ENCODE assay signal across 8 cellular contexts in the genomic region with DNA sequence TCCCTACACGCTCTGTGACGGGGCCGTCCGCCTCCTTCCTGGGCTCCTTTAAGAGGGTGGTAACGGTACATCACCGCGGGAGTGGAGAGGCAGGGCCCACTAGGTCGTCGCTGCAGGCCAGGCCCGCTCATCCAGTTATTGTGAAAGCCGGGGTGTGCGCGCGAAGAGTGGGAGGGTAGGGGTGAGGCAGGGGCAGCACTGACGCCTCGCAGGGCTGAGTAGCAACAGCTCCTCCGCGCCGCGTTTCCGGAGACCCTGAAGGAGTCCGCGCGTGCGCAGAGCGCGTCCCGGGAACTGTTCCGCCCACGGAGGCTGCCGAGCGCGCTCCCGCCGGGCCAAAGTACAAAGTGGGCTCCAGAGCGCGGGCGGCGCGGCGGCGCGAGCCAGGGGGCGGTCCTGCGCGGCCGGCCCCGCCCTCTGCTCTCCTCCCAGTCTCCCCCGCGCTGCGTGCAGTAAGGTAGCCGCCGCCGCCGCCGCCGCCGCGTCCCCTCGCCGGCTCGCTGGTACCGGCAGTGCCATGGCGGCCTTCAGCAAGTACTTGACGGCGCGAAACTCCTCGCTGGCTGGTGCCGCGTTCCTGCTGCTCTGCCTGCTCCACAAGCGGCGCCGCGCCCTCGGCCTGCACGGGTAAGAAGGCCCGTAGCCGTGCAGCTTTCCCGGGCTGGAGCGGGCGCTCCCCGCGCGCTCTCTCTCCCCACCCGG. TPM values are rescaled to one million over a fixed set of nuclear protein-coding genes. Genes with fewer than 3 reads are reported as not detected.
DNase-seq lines count a peak whose midpoint lies in the region; ATAC-seq lines count a peak whose summit lies in the region.

A gene (plus strand): TSS at position 428 of the 702 bp plus-strand sequence. CDS start 90 bp downstream, at position 518.

- no peak within 1 kb of the TSS for H3K27ac Mint-ChIP-seq in effector memory CD8-positive, alpha-beta T cell

- DNase-seq in COLO829 (ENCODE audit: low spot score) = peak; percentile 75
- peak; percentile 98 for DNase-seq in HT1080 (ENCODE audit: low read depth)
- DNase-seq in NOMO-1 treated with DMSO at 0.1 percent for 48 hours (lab: John Stamatoyannopoulos, UW; ENCODE audit: unreplicated experiment) = peak; percentile 92
- peak; percentile 94 to 96 for DNase-seq in activated CD8-positive, alpha-beta memory T cell treated with anti-CD3 and anti-CD28 coated beads for 4 hours (ENCODE audit: low read depth in 2 of 2)
- peak; percentile 94 to 97 (median 96) for DNase-seq in effector memory CD8-positive, alpha-beta T cell
- peak; percentile 97 for DNase-seq in mesenchymal stem cell
- peak; percentile 95 for DNase-seq in stimulated activated CD8-positive, alpha-beta memory T cell treated with anti-CD3 and anti-CD28 coated beads, Interleukin-12 subunit alpha, Interleukin-12 subunit beta, amount 100 ng/mL, for 24 hours (ENCODE audit: extremely low read depth)

- no peaks in the 10 kb centered on the region for H3K9me3 ChIP-seq in mesenchymal stem cell (ENCODE audit: control insufficient read depth, low read length)

- H4K91ac ChIP-seq in mesenchymal stem cell (ENCODE audit: low read length) = peak within 1 kb of the TSS; percentile 63

- H3K4me3 ChIP-seq in mesenchymal stem cell (ENCODE audit: insufficient read depth in 1 of 2, low read depth in 1 of 2, low read length in 2 of 2) = peak within 1 kb of the TSS; percentile 90 to 92

- H3K4me1 ChIP-seq in mesenchymal stem cell (ENCODE audit: control insufficient read depth, insufficient read depth, low read depth, low read length) = peaks cover 4% of the 10 kb centered on the region

- H3K4me2 ChIP-seq in mesenchymal stem cell (ENCODE audit: low read length, poor library complexity, severe bottlenecking) = peak within 1 kb of the TSS; percentile 59

- H3K36me3 Mint-ChIP-seq in effector memory CD8-positive, alpha-beta T cell (ENCODE audit: insufficient read depth) = no peaks in the 10 kb centered on the region

- peaks cover 11 to 14% of the 10 kb centered on the region in 2 donors for H3K27me3 Mint-ChIP-seq in effector memory CD8-positive, alpha-beta T cell

- H3K4ac ChIP-seq in mesenchymal stem cell (ENCODE audit: low read depth in 1 of 2, low read length in 2 of 2) = peak within 1 kb of the TSS; percentile 46 to 93

- peaks cover 21 to 40% of the 10 kb centered on the region in 2 donors for H3K4me1 Mint-ChIP-seq in effector memory CD8-positive, alpha-beta T cell (ENCODE audit: low read depth in 2 of 2)

- H2AK5ac ChIP-seq in mesenchymal stem cell (ENCODE audit: low read length, severe bottlenecking) = no peak within 1 kb of the TSS

- peak within 1 kb of the TSS; percentile 79 to 96 for H3K18ac ChIP-seq in mesenchymal stem cell (ENCODE audit: low read depth in 1 of 2, low read length in 2 of 2)

- H4K8ac ChIP-seq in mesenchymal stem cell (ENCODE audit: low read length) = peak within 1 kb of the TSS; percentile 87

- under 1% methylated on average over 77 of the region's 85 CpGs for WGBS in mesenchymal stem cell

- peak within 1 kb of the TSS; percentile 96 for H3K9ac ChIP-seq in mesenchymal stem cell (ENCODE audit: low read length)

- H3K14ac ChIP-seq in mesenchymal stem cell (ENCODE audit: low read length in 2 of 2) = peak within 1 kb of the TSS; percentile 88 to 95

- H2BK5ac ChIP-seq in mesenchymal stem cell (ENCODE audit: low read depth, low read length, poor library complexity, severe bottlenecking) = peak within 1 kb of the TSS; percentile 1

- H2BK12ac ChIP-seq in mesenchymal stem cell (ENCODE audit: low read length in 2 of 2) = peak within 1 kb of the TSS in 1 of 2 experiments; percentile 68

- H3K79me1 ChIP-seq in mesenchymal stem cell (replicated peaks; ENCODE audit: low read length, poor library complexity, severe bottlenecking) = peaks cover 4% of the 10 kb centered on the region

- H3K27ac ChIP-seq in mesenchymal stem cell (ENCODE audit: low read length, poor library complexity, severe bottlenecking) = peak within 1 kb of the TSS; percentile 91

- peak; percentile 92 for ATAC-seq in GM21367 (IDR thresholded peaks at IDR 0.05; ENCODE audit: unreplicated experiment)
- peak; percentile 91 for ATAC-seq in effector memory CD8-positive, alpha-beta T cell (replicated peaks)

- peak within 1 kb of the TSS; percentile 76 for H2BK15ac ChIP-seq in mesenchymal stem cell (ENCODE audit: low read depth, poor library complexity, severe bottlenecking)

- peak within 1 kb of the TSS; percentile 94 for H2AFZ ChIP-seq in mesenchymal stem cell (ENCODE audit: low read depth, low read length)

- no peaks in the 10 kb centered on the region for H3K27me3 ChIP-seq in mesenchymal stem cell (ENCODE audit: control insufficient read depth in 1 of 2, insufficient read depth in 1 of 2, low read length in 2 of 2)

- H3K9me3 Mint-ChIP-seq in effector memory CD8-positive, alpha-beta T cell = no peaks in the 10 kb centered on the region

- peak within 1 kb of the TSS; percentile 80 for H2BK120ac ChIP-seq in mesenchymal stem cell (ENCODE audit: low read depth, low read length)

- no peaks in the 10 kb centered on the region for H3K36me3 ChIP-seq in mesenchymal stem cell (ENCODE audit: control insufficient read depth in 1 of 2, insufficient read depth in 2 of 2, low read depth in 1 of 2, low read length in 2 of 2)

- no peak within 1 kb of the TSS for H3K4me3 Mint-ChIP-seq in effector memory CD8-positive, alpha-beta T cell

- H3K23ac ChIP-seq in mesenchymal stem cell (ENCODE audit: low read length in 2 of 2) = peak within 1 kb of the TSS in 1 of 2 experiments; percentile 9

RNA-seq across cellular contexts. Expression of the gene that starts here (rescaled TPM):
- total RNA-seq in HT1080 (2014; rRNA removed; shearing (Covaris generic)) = 27.6 and 32.2 TPM in 2 replicates
- polyA plus RNA-seq in HT1080 (2015; cell fraction: cytosol; rRNA removed) = 20.1 and 27.2 TPM in 2 replicates
- polyA plus RNA-seq in HT1080 (2015; cell fraction: nucleus; rRNA removed) = 32.9 and 40.2 TPM in 2 replicates
- polyA plus RNA-seq in mesenchymal stem cell (2013, experiment 1 of 2) = 21.1 TPM
- 22.2 TPM for polyA plus RNA-seq in mesenchymal stem cell (2013, experiment 2 of 2)

Comparison
In these comparisons a context has a peak if more than half of its experiments do, and no peak if none do; other contexts are left out.
1. Peak in every context shown above with its lines: DNase-seq, ATAC-seq, H3K4me3 ChIP-seq and H3K27ac ChIP-seq.